Comparison of ENCODE assay signal across 17 cellular contexts in genomic region chr4:102524691-102525090, GRCh38. TPM values are rescaled to one million over a fixed set of nuclear protein-coding genes. Genes with fewer than 3 reads are reported as not detected.
DNase-seq lines count a peak whose midpoint lies in the region; ATAC-seq, FAIRE-seq and TF ChIP-seq lines count a peak whose summit lies in the region.
"Had no signal": no experiment of that assay in that cellular context is flagged by ENCODE, and none has a peak within 500 bp of the region (broad histone marks: within the 10 kb centered on the region; RNA-seq: fewer than 3 reads in every experiment).

No MANE protein-coding gene starts in this region.

- H3K36me3 Mint-ChIP-seq in activated naive CD4-positive, alpha-beta T cell treated with anti-CD3 and anti-CD28 coated beads, Interleukin-2, amount 50 U/mL, for 24 hours = peaks cover 42% of the 10 kb centered on the region
- peaks cover 39% of the 10 kb centered on the region for H3K36me3 Mint-ChIP-seq in activated naive CD4-positive, alpha-beta T cell treated with anti-CD3 and anti-CD28 coated beads, Interleukin-2, amount 10 ng/mL, durations not matched to agents 7 days and 5 days
- H3K36me3 Mint-ChIP-seq in T-helper 17 cell (ENCODE audit: low read depth) = peaks cover 5% of the 10 kb centered on the region

- peaks cover 95% of the 10 kb centered on the region for H3K4me1 Mint-ChIP-seq in activated naive CD4-positive, alpha-beta T cell treated with anti-CD3 and anti-CD28 coated beads, Interleukin-2, amount 50 U/mL, for 24 hours
- H3K4me1 Mint-ChIP-seq in activated naive CD4-positive, alpha-beta T cell treated with anti-CD3 and anti-CD28 coated beads, Interleukin-2, amount 10 ng/mL, durations not matched to agents 7 days and 5 days = peaks cover 91% of the 10 kb centered on the region
- H3K4me1 Mint-ChIP-seq in T-helper 17 cell = peaks cover 56% of the 10 kb centered on the region
- peaks cover 89% of the 10 kb centered on the region for H3K4me1 Mint-ChIP-seq in stimulated activated naive CD8-positive, alpha-beta T cell treated with anti-CD3 and anti-CD28 coated beads, Interleukin-15, amount 100 ng/mL, for 72 hours

- no peaks in the 10 kb centered on the region for H3K9me1 ChIP-seq in K562 (ENCODE audit: control insufficient read depth, insufficient read depth, low read length)

- 87% methylated on average over 7 of the region's 7 CpGs for WGBS in K562 (ENCODE audit: insufficient coverage, low coverage, missing lambda C conversion rate)

- no peaks in the 10 kb centered on the region for H3K4me1 ChIP-seq in K562 (replicated peaks in 1 of 2; ENCODE audit: control insufficient read depth in 2 of 2, insufficient read depth in 2 of 2, low read length in 2 of 2)

- H3K9me3 ChIP-seq in T-helper 17 cell (ENCODE audit: control insufficient read depth, low read length, poor library complexity, severe bottlenecking) = no peaks in the 10 kb centered on the region
- H3K9me3 ChIP-seq in K562 (replicated peaks; ENCODE audit: control insufficient read depth, insufficient read depth, low read depth, low read length) = no peaks in the 10 kb centered on the region
- H3K9me3 ChIP-seq: thyroid gland had no signal

- H3K79me2 ChIP-seq in K562 (ENCODE audit: control insufficient read depth, insufficient read depth, low read length) = no peaks in the 10 kb centered on the region

- no peaks in the 10 kb centered on the region for H3K27me3 Mint-ChIP-seq in activated naive CD4-positive, alpha-beta T cell treated with anti-CD3 and anti-CD28 coated beads, Interleukin-2, amount 50 U/mL, for 24 hours
- H3K27me3 Mint-ChIP-seq in activated naive CD4-positive, alpha-beta T cell treated with anti-CD3 and anti-CD28 coated beads, Interleukin-2, amount 10 ng/mL, durations not matched to agents 7 days and 5 days = no peaks in the 10 kb centered on the region
- H3K27me3 Mint-ChIP-seq in T-helper 17 cell = no peaks in the 10 kb centered on the region
- H3K27me3 Mint-ChIP-seq in stimulated activated naive CD8-positive, alpha-beta T cell treated with anti-CD3 and anti-CD28 coated beads, Interleukin-15, amount 100 ng/mL, for 72 hours = no peaks in the 10 kb centered on the region

- intact Hi-C loops in K562 (cut with micrococcal nuclease) = no loop called here

- no TSS peak for BruUV-seq in K562 (replicated peaks; lab: Mats Ljungman, UMichigan)

- no peak for TF ChIP-seq RAD21 in K562 (CRISPR knock-in tag; conservative IDR thresholded peaks at IDR 0.05 in 1 of 2, IDR thresholded peaks at IDR 0.05 in 1 of 2)

- peak overlapping the region; percentile 79 for H3K4me3 Mint-ChIP-seq in activated naive CD4-positive, alpha-beta T cell treated with anti-CD3 and anti-CD28 coated beads, Interleukin-2, amount 50 U/mL, for 24 hours
- no peak overlapping the region for H3K4me3 Mint-ChIP-seq in activated naive CD4-positive, alpha-beta T cell treated with anti-CD3 and anti-CD28 coated beads, Interleukin-2, amount 10 ng/mL, durations not matched to agents 7 days and 5 days
- no peak overlapping the region for H3K4me3 Mint-ChIP-seq in T-helper 17 cell
- H3K4me3 Mint-ChIP-seq in stimulated activated naive CD8-positive, alpha-beta T cell treated with anti-CD3 and anti-CD28 coated beads, Interleukin-15, amount 100 ng/mL, for 72 hours = peak overlapping the region; percentile 42 to 57
- H3K4me3 Mint-ChIP-seq: stimulated activated effector memory CD8-positive, alpha-beta T cell treated with anti-CD3 and anti-CD28 coated beads, Interleukin-12 subunit alpha, Interleukin-12 subunit beta, amount 100 ng/mL, for 72 hours had no signal

- no peak overlapping the region for H2AFZ ChIP-seq in K562 (ENCODE audit: low read depth, low read length)

- FAIRE-seq in K562 (lab: Jason Lieb, UNC) = no peak

- ATAC-seq in T-helper 17 cell (no peak), K562 (peak; percentile 24; the same call in 1 of the 3 replicates), HG03571 (IDR thresholded peaks at IDR 0.05; ENCODE audit: unreplicated experiment) (no peak)
- peak; percentile 20 for ATAC-seq in stimulated activated naive CD8-positive, alpha-beta T cell treated with anti-CD3 and anti-CD28 coated beads, Interleukin-15, amount 100 ng/mL, for 72 hours
- ATAC-seq: PC-3; stimulated activated effector memory CD8-positive, alpha-beta T cell treated with anti-CD3 and anti-CD28 coated beads, Interleukin-12 subunit alpha, Interleukin-12 subunit beta, amount 100 ng/mL, for 72 hours had no signal

- in situ Hi-C loops in K562 (cut with MboI) = no loop called here

- no peak for TF ChIP-seq CTCF in K562 (IDR thresholded peaks at IDR 0.05 in 2 of 3, conservative IDR thresholded peaks at IDR 0.05 in 1 of 3; ENCODE audit: insufficient read depth in 2 of 3, low read depth in 1 of 3, low read length in 3 of 3)

- TF ChIP-seq POLR2A in K562 (conservative IDR thresholded peaks at IDR 0.05) = no peak

- no peak overlapping the region for H3K9ac ChIP-seq in K562 (ENCODE audit: insufficient read depth in 1 of 2, low read depth in 2 of 2, low read length in 2 of 2)

- no peak overlapping the region for H3K4me2 ChIP-seq in K562 (ENCODE audit: insufficient read depth, low read length)

- no peak for DNase-seq in activated naive CD4-positive, alpha-beta T cell treated with anti-CD3 and anti-CD28 coated beads, Interleukin-2, amount 10 ng/mL, durations not matched to agents 7 days and 5 days
- no peak for DNase-seq in T-helper 17 cell
- DNase-seq in K562 (ENCODE audit: extremely low read depth in 1 of 4, low spot score in 3 of 4) = no peak
- no peak for DNase-seq in stimulated activated naive CD8-positive, alpha-beta T cell treated with anti-CD3 and anti-CD28 coated beads, Interleukin-15, amount 100 ng/mL, for 72 hours
- no peak for DNase-seq in foreskin melanocyte
- no peak for DNase-seq in SHP77 (lab: John Stamatoyannopoulos, UW)
- DNase-seq: activated CD4-positive, CD25-positive, alpha-beta regulatory T cell treated with anti-CD3 and anti-CD28 coated beads, Interleukin-2, amount 50 U/mL, for 72 hours; activated CD8-positive, alpha-beta memory T cell treated with anti-CD3 and anti-CD28 coated beads, Interleukin-2, amount 50 U/mL, for 48 hours; cortex of kidney; NCI-H187; PC-3; SHP77 treated with DMSO at 0.1 percent for 48 hours; T-helper 9 cell; thyroid gland had no signal

- no peaks in the 10 kb centered on the region for H3K9me3 Mint-ChIP-seq in activated naive CD4-positive, alpha-beta T cell treated with anti-CD3 and anti-CD28 coated beads, Interleukin-2, amount 50 U/mL, for 24 hours
- H3K9me3 Mint-ChIP-seq in activated naive CD4-positive, alpha-beta T cell treated with anti-CD3 and anti-CD28 coated beads, Interleukin-2, amount 10 ng/mL, durations not matched to agents 7 days and 5 days = no peaks in the 10 kb centered on the region
- no peaks in the 10 kb centered on the region for H3K9me3 Mint-ChIP-seq in stimulated activated naive CD8-positive, alpha-beta T cell treated with anti-CD3 and anti-CD28 coated beads, Interleukin-15, amount 100 ng/mL, for 72 hours
- H3K9me3 Mint-ChIP-seq: stimulated activated effector memory CD8-positive, alpha-beta T cell treated with anti-CD3 and anti-CD28 coated beads, Interleukin-12 subunit alpha, Interleukin-12 subunit beta, amount 100 ng/mL, for 72 hours had no signal

- no peak for TF ChIP-seq EP300 in K562 (IDR thresholded peaks at IDR 0.05; ENCODE audit: low read length)

- H3K27ac Mint-ChIP-seq in activated naive CD4-positive, alpha-beta T cell treated with anti-CD3 and anti-CD28 coated beads, Interleukin-2, amount 50 U/mL, for 24 hours = peak overlapping the region; percentile 98
- H3K27ac Mint-ChIP-seq in activated naive CD4-positive, alpha-beta T cell treated with anti-CD3 and anti-CD28 coated beads, Interleukin-2, amount 10 ng/mL, durations not matched to agents 7 days and 5 days = no peak overlapping the region
- peak overlapping the region; percentile 89 for H3K27ac Mint-ChIP-seq in T-helper 17 cell
- peak overlapping the region; percentile 48 to 82 for H3K27ac Mint-ChIP-seq in stimulated activated naive CD8-positive, alpha-beta T cell treated with anti-CD3 and anti-CD28 coated beads, Interleukin-15, amount 100 ng/mL, for 72 hours
- H3K27ac Mint-ChIP-seq: stimulated activated effector memory CD8-positive, alpha-beta T cell treated with anti-CD3 and anti-CD28 coated beads, Interleukin-12 subunit alpha, Interleukin-12 subunit beta, amount 100 ng/mL, for 72 hours had no signal

- H3K36me3 ChIP-seq in K562 (ENCODE audit: control insufficient read depth, insufficient read depth, low read length) = no peaks in the 10 kb centered on the region
- H3K36me3 ChIP-seq: thyroid gland had no signal

- H3K27ac ChIP-seq in K562 (ENCODE audit: extremely low read depth, low read depth, low read length) = no peak overlapping the region
- H3K27ac ChIP-seq: thyroid gland had no signal

- no peaks in the 10 kb centered on the region for H3K27me3 ChIP-seq in K562 (ENCODE audit: control insufficient read depth in 2 of 2, insufficient read depth in 2 of 2, low read length in 2 of 2)
- H3K27me3 ChIP-seq: thyroid gland had no signal

- POLR2A ChIA-PET in K562 (lab: Yijun Ruan, JAX) = interaction anchor here (1.5 to 1.6 kb wide), 2 partner anchors 15 kb away, joined by 3 to 5 read pairs; no protein-coding TSS in a partner anchor

- H3K4me3 ChIP-seq in K562 = no peak overlapping the region
- H3K4me3 ChIP-seq: thyroid gland had no signal

- CTCF ChIA-PET in activated naive CD4-positive, alpha-beta T cell treated with anti-CD3 and anti-CD28 coated beads, Interleukin-2, amount 10 ng/mL, durations not matched to agents 7 days and 5 days (lab: Charles Lee) = interaction anchor here (1.2 to 1.4 kb wide), 2 partner anchors 12 to 22 kb away, joined by 3 to 4 read pairs; no protein-coding TSS in a partner anchor
- CTCF ChIA-PET in K562 (lab: Yijun Ruan, JAX; ENCODE audit: low intra/inter-chr PET ratio) = no interaction called here

- H4K20me1 ChIP-seq in K562 (replicated peaks; ENCODE audit: control insufficient read depth, insufficient read depth, low read length) = no peaks in the 10 kb centered on the region

RNA-seq across cellular contexts. Expression of gene NFKB1, which starts 23.5 kb away (rescaled TPM):
- total RNA-seq in T-helper 17 cell = 100 to 1,000 TPM; 251 to 277 TPM
- 8.8 and 9.8 TPM in 2 replicates for total RNA-seq in K562 (2011; cell fraction: chromatin; rRNA removed; ENCODE audit: low replicate concordance)
- 3.9 and 4.5 TPM in 2 replicates for total RNA-seq in K562 (2011; cell fraction: nucleolus; rRNA removed)
- 9.4 and 11.4 TPM in 2 replicates for total RNA-seq in K562 (2011; cell fraction: nucleoplasm; rRNA removed)
- total RNA-seq in K562 (2014; rRNA removed) = 7.2 and 9.6 TPM in 2 replicates
- total RNA-seq in K562 (2014; rRNA removed; fragmentation: Illumina TruSeq; extraction: Trizol) = 10.3 and 10.6 TPM in 2 replicates
- 11.5 and 11.8 TPM in 2 replicates for total RNA-seq in K562 (2015; rRNA removed; fragmentation: Illumina TruSeq; extraction: Trizol)
- total RNA-seq in K562 (2021) = 13.8 and 14.5 TPM in 2 replicates
- polyA plus RNA-seq in K562 (2011; rRNA removed) = 5.8 and 10.5 TPM in 2 replicates
- 5.4 and 7.1 TPM in 2 replicates for polyA plus RNA-seq in K562 (2011; cell fraction: cytosol; rRNA removed)
- 3.8 and 6.4 TPM in 2 replicates for polyA plus RNA-seq in K562 (2011; cell fraction: nucleus; rRNA removed)
- polyA plus RNA-seq in K562 (2012) = 9.7 and 13.3 TPM in 2 replicates
- 10.9 and 11.9 TPM in 2 replicates for polyA plus RNA-seq in K562 (2014; fragmentation: Illumina TruSeq; extraction: Trizol)
- 1 to 10 TPM; 2.4 to 3.2 TPM for polyA plus RNA-seq in K562 (2014; fragmentation: Nextera tagmentation; extraction: Ambion mirVana)
- 8.2 and 8.5 TPM in 2 replicates for polyA plus RNA-seq in K562 (2014; rRNA removed)
- polyA minus RNA-seq in K562 (2011; rRNA and poly(A)+ RNA removed) = 13.8 and 15.1 TPM in 2 replicates
- 5.5 and 7.8 TPM in 2 replicates for polyA minus RNA-seq in K562 (2011; cell fraction: cytosol; rRNA and poly(A)+ RNA removed)
- 4.8 and 6.1 TPM in 2 replicates for polyA minus RNA-seq in K562 (2011; cell fraction: nucleus; rRNA and poly(A)+ RNA removed)

Comparison
In these comparisons a context has a peak if more than half of its experiments do, and no peak if none do; other contexts are left out.
1. H3K4me3 Mint-ChIP-seq: peak in activated naive CD4-positive, alpha-beta T cell treated with anti-CD3 and anti-CD28 coated beads, Interleukin-2, amount 50 U/mL, for 24 hours (single experiment) and stimulated activated naive CD8-positive, alpha-beta T cell treated with anti-CD3 and anti-CD28 coated beads, Interleukin-15, amount 100 ng/mL, for 72 hours (2 of 2); none in activated naive CD4-positive, alpha-beta T cell treated with anti-CD3 and anti-CD28 coated beads, Interleukin-2, amount 10 ng/mL, durations not matched to agents 7 days and 5 days (single experiment) and T-helper 17 cell (single experiment).
2. ATAC-seq: peak in K562 (single experiment) and stimulated activated naive CD8-positive, alpha-beta T cell treated with anti-CD3 and anti-CD28 coated beads, Interleukin-15, amount 100 ng/mL, for 72 hours (single experiment); none in T-helper 17 cell (single experiment) and HG03571 (single experiment).
3. RNA of gene NFKB1, which starts 23.5 kb away (total RNA-seq): 251 to 277 TPM in T-helper 17 cell; 3.9 to 14.5 TPM in K562; every median in the first group is over 10 times any median in the second.